9 cellular contexts compared by ENCODE assay signal in genomic region chr5:132500244-132500930, GRCh38. TPM values are rescaled to one million over a fixed set of nuclear protein-coding genes. Genes with fewer than 3 reads are reported as not detected.
DNase-seq lines count a peak whose midpoint lies in the region; ATAC-seq, FAIRE-seq and TF ChIP-seq lines count a peak whose summit lies in the region.
"Had no signal": no experiment of that assay in that cellular context is flagged by ENCODE, and none has a peak within 500 bp of the region (broad histone marks: within the 10 kb centered on the region; RNA-seq: fewer than 3 reads in every experiment).

No MANE protein-coding gene starts in this region.

- H3K9ac ChIP-seq in K562 (ENCODE audit: insufficient read depth in 1 of 2, low read depth in 2 of 2, low read length in 2 of 2) = peak overlapping the region in 1 of 2 experiments; percentile 5; a peak in 1 of 4 replicates

- peak; percentile 0 for DNase-seq in AG08396 (ENCODE audit: low spot score)
- DNase-seq in K562 (ENCODE audit: extremely low read depth in 1 of 4, low spot score in 3 of 4) = no peak
- DNase-seq in naive B cell = no peak
- DNase-seq in NK-92 (lab: John Stamatoyannopoulos, UW; ENCODE audit: unreplicated experiment) = no peak
- no peak for DNase-seq in GM10248 (ENCODE audit: extremely low spot score)
- DNase-seq in ACHN = no peak

- no peaks in the 10 kb centered on the region for H3K27me3 Mint-ChIP-seq in naive B cell

- intact Hi-C loops in K562 (cut with micrococcal nuclease) = loop anchor here (2.0 kb wide), 2 partner anchors 262 to 320 kb away; no protein-coding TSS in a partner anchor

- in situ Hi-C loops in K562 (cut with MboI) (no loop called here), ACHN (cut with HindIII; ENCODE audit: low pct_ligation_motif_present, low pct_unique_long_range_greater_than_20kb, low sequenced_read_pairs) (no loop called here)

- FAIRE-seq in K562 (lab: Jason Lieb, UNC) = no peak
- FAIRE-seq: D721Med had no signal

- H3K27ac Mint-ChIP-seq in naive B cell = peak overlapping the region; percentile 54 to 95 (median 80)

- CTCF ChIA-PET in HEK293 (lab: Yijun Ruan, JAX) (interaction anchor here (0.6 to 7.7 kb wide), 36 partner anchors 8 to 435 kb away, joined by 3 to 140 read pairs (median 4); partner anchors contain the start of gene SLC22A4), K562 (lab: Yijun Ruan, JAX; ENCODE audit: low intra/inter-chr PET ratio) (interaction anchor here (1.1 to 3.5 kb wide), 5 partner anchors 81 to 435 kb away, joined by 5 to 79 read pairs (median 10); partner anchors contain the start of gene SLC22A5), GM10248 (lab: Yijun Ruan, JAX) (interaction anchor here (0.7 to 13.1 kb wide), 58 partner anchors 10 to 418 kb away, joined by 3 to 255 read pairs (median 4); partner anchors contain the start of gene IRF1)

- H3K4me3 ChIP-seq in HEK293 (ENCODE audit: low read depth, low read length) (no peak overlapping the region), K562 (no peak overlapping the region)

- H3K36me3 Mint-ChIP-seq in naive B cell = no peaks in the 10 kb centered on the region

- H3K9me3 ChIP-seq in HEK293 (ENCODE audit: control insufficient read depth, insufficient read depth, low read depth, low read length) (no peaks in the 10 kb centered on the region), K562 (replicated peaks; ENCODE audit: control insufficient read depth, insufficient read depth, low read depth, low read length) (no peaks in the 10 kb centered on the region)

- H3K9me1 ChIP-seq in K562 (ENCODE audit: control insufficient read depth, insufficient read depth, low read length) = no peaks in the 10 kb centered on the region

- no peaks in the 10 kb centered on the region for H3K36me3 ChIP-seq in HEK293 (ENCODE audit: control insufficient read depth in 2 of 2, insufficient read depth in 1 of 2, low read length in 2 of 2)
- no peaks in the 10 kb centered on the region for H3K36me3 ChIP-seq in K562 (ENCODE audit: control insufficient read depth, insufficient read depth, low read length)

- H2AFZ ChIP-seq in K562 (ENCODE audit: low read depth, low read length) = no peak overlapping the region

- no TSS peak for BruUV-seq in K562 (replicated peaks; lab: Mats Ljungman, UMichigan)

- no peaks in the 10 kb centered on the region for H4K20me1 ChIP-seq in K562 (replicated peaks; ENCODE audit: control insufficient read depth, insufficient read depth, low read length)

- no peak overlapping the region for H3K27ac ChIP-seq in HEK293 (ENCODE audit: extremely low read depth, low read depth, low read length)
- no peak overlapping the region for H3K27ac ChIP-seq in K562 (ENCODE audit: extremely low read depth, low read depth, low read length)

- TF ChIP-seq EP300 in K562 (IDR thresholded peaks at IDR 0.05; ENCODE audit: low read length) = no peak

- H3K4me1 ChIP-seq in HEK293 (ENCODE audit: control insufficient read depth, insufficient read depth, low read length) (peaks cover 2% of the 10 kb centered on the region), K562 (replicated peaks in 1 of 2; ENCODE audit: control insufficient read depth in 2 of 2, insufficient read depth in 2 of 2, low read length in 2 of 2) (peaks cover 25 to 43% of the 10 kb centered on the region in 2 experiments; a peak in 4 of 5 replicates)

- no peak for TF ChIP-seq POLR2A in K562 (conservative IDR thresholded peaks at IDR 0.05)

- WGBS in K562 (ENCODE audit: insufficient coverage, low coverage, missing lambda C conversion rate) = 74% methylated on average over 6 of the region's 6 CpGs

- peak overlapping the region in 2 of 8 donors; percentile 10 to 39 for H3K4me3 Mint-ChIP-seq in naive B cell

- TF ChIP-seq CTCF in HEK293 (tag by site-specific recombination; IDR thresholded peaks at IDR 0.05) (no peak), K562 (IDR thresholded peaks at IDR 0.05 in 2 of 3, conservative IDR thresholded peaks at IDR 0.05 in 1 of 3; ENCODE audit: insufficient read depth in 2 of 3, low read depth in 1 of 3, low read length in 3 of 3) (0 out of 6 replicates have a peak, but pooled peaks of 1 of the 3 experiments have one; percentile 4), GM10248 (IDR thresholded peaks at IDR 0.05; ENCODE audit: control extremely low read depth, extremely low read depth, low read depth, missing control alignments) (no peak)

- no peaks in the 10 kb centered on the region for H3K9me3 Mint-ChIP-seq in naive B cell

- no peaks in the 10 kb centered on the region for H3K79me2 ChIP-seq in K562 (ENCODE audit: control insufficient read depth, insufficient read depth, low read length)

- no peak for TF ChIP-seq RAD21 in K562 (CRISPR knock-in tag; conservative IDR thresholded peaks at IDR 0.05 in 1 of 2, IDR thresholded peaks at IDR 0.05 in 1 of 2)

- POLR2A ChIA-PET in HEK293 (lab: Yijun Ruan, JAX) = interaction anchor here (0.8 to 1.5 kb wide), 4 partner anchors 10 to 277 kb away, joined by 3 to 11 read pairs (median 4); partner anchors contain the start of gene IRF1
- POLR2A ChIA-PET in K562 (lab: Yijun Ruan, JAX) = interaction anchor here (0.6 to 1.5 kb wide), 7 partner anchors 10 to 295 kb away, joined by 3 to 4 read pairs (median 3); partner anchors contain the start of gene IRF1
- POLR2A ChIA-PET in GM10248 (lab: Yijun Ruan, JAX) = interaction anchor here (0.5 to 2.4 kb wide), 2 partner anchors 10 to 24 kb away, joined by 3 to 24 read pairs; partner anchors contain the start of gene IRF1

- H3K4me2 ChIP-seq in K562 (ENCODE audit: insufficient read depth, low read length) = no peak overlapping the region

- no peaks in the 10 kb centered on the region for H3K27me3 ChIP-seq in K562 (ENCODE audit: control insufficient read depth in 2 of 2, insufficient read depth in 2 of 2, low read length in 2 of 2)

- H3K4me1 Mint-ChIP-seq in naive B cell = peaks cover 28 to 46% (median 34%) of the 10 kb centered on the region in 3 donors

- ATAC-seq in K562 (no peak), naive B cell (ENCODE audit: low read depth in 2 of 2) (no peak), HG03442 (IDR thresholded peaks at IDR 0.05; ENCODE audit: unreplicated experiment) (no peak)

RNA-seq across cellular contexts. Expression of gene IRF1, which starts 9.8 kb away (rescaled TPM):
- 28.2 and 57.3 TPM in 2 replicates for total RNA-seq in K562 (2011; cell fraction: chromatin; rRNA removed; ENCODE audit: low replicate concordance)
- 33.9 and 37.9 TPM in 2 replicates for total RNA-seq in K562 (2011; cell fraction: nucleolus; rRNA removed)
- 29.7 and 35.8 TPM in 2 replicates for total RNA-seq in K562 (2011; cell fraction: nucleoplasm; rRNA removed)
- total RNA-seq in K562 (2014; rRNA removed) = 3.0 and 4.4 TPM in 2 replicates
- total RNA-seq in K562 (2014; rRNA removed; fragmentation: Illumina TruSeq; extraction: Trizol) = 4.4 and 6.1 TPM in 2 replicates
- 7.4 and 8.2 TPM in 2 replicates for total RNA-seq in K562 (2015; rRNA removed; fragmentation: Illumina TruSeq; extraction: Trizol)
- 10.6 and 12.3 TPM in 2 replicates for total RNA-seq in K562 (2021)
- polyA plus RNA-seq in K562 (2011; rRNA removed) = 4.9 and 5.4 TPM in 2 replicates
- 3.6 and 5.0 TPM in 2 replicates for polyA plus RNA-seq in K562 (2011; cell fraction: cytosol; rRNA removed)
- polyA plus RNA-seq in K562 (2011; cell fraction: nucleus; rRNA removed) = 12.7 and 17.0 TPM in 2 replicates
- polyA plus RNA-seq in K562 (2012) = 7.0 and 22.7 TPM in 2 replicates
- 5.3 and 7.3 TPM in 2 replicates for polyA plus RNA-seq in K562 (2014; fragmentation: Illumina TruSeq; extraction: Trizol)
- polyA plus RNA-seq in K562 (2014; fragmentation: Nextera tagmentation; extraction: Ambion mirVana) = 1 to 10 TPM; 1.1 to 1.3 TPM
- 5.9 and 6.0 TPM in 2 replicates for polyA plus RNA-seq in K562 (2014; rRNA removed)
- 14.3 and 15.6 TPM in 2 replicates for polyA minus RNA-seq in K562 (2011; rRNA and poly(A)+ RNA removed)
- polyA minus RNA-seq in K562 (2011; cell fraction: cytosol; rRNA and poly(A)+ RNA removed) = 4.2 and 9.4 TPM in 2 replicates
- polyA minus RNA-seq in K562 (2011; cell fraction: nucleus; rRNA and poly(A)+ RNA removed) = 19.7 and 23.8 TPM in 2 replicates
- polyA plus RNA-seq in naive B cell (ENCODE audit: low read depth in 6 of 6) = 100 to 1,000 TPM; 228 to 332 (median 296) TPM

RNA-seq across cellular contexts. Expression of gene IL5, which starts 42.9 kb away (rescaled TPM):
- not detected in 2 replicates for total RNA-seq in K562 (2011; cell fraction: chromatin; rRNA removed; ENCODE audit: low replicate concordance)
- not detected in 2 replicates for total RNA-seq in K562 (2011; cell fraction: nucleolus; rRNA removed)
- total RNA-seq in K562 (2011; cell fraction: nucleoplasm; rRNA removed) = not detected in 2 replicates
- total RNA-seq in K562 (2014; rRNA removed) (not detected in 2 replicates), K562 (2014; rRNA removed; fragmentation: Illumina TruSeq; extraction: Trizol) (not detected in 2 replicates), K562 (2015; rRNA removed; fragmentation: Illumina TruSeq; extraction: Trizol) (not detected in 2 replicates), K562 (2021) (not detected in 2 replicates)
- polyA plus RNA-seq in K562 (2011; rRNA removed) (not detected in 2 replicates), K562 (2014; fragmentation: Illumina TruSeq; extraction: Trizol) (not detected in 2 replicates), K562 (2014; fragmentation: Nextera tagmentation; extraction: Ambion mirVana) (not detected), K562 (2014; rRNA removed) (0.15 and 0.44 TPM in 2 replicates), naive B cell (ENCODE audit: low read depth in 6 of 6) (not detected)
- not detected in 2 replicates for polyA plus RNA-seq in K562 (2011; cell fraction: cytosol; rRNA removed)
- polyA plus RNA-seq in K562 (2011; cell fraction: nucleus; rRNA removed) = not detected in 2 replicates
- polyA plus RNA-seq in K562 (2012) = not detected in 2 replicates
- not detected in 2 replicates for polyA minus RNA-seq in K562 (2011; rRNA and poly(A)+ RNA removed)
- not detected in 2 replicates for polyA minus RNA-seq in K562 (2011; cell fraction: cytosol; rRNA and poly(A)+ RNA removed)
- polyA minus RNA-seq in K562 (2011; cell fraction: nucleus; rRNA and poly(A)+ RNA removed) = not detected in 2 replicates

RNA-seq across cellular contexts. Expression of gene RAD50, which starts 56.4 kb away (rescaled TPM):
- 20.6 and 112 TPM in 2 replicates for total RNA-seq in K562 (2011; cell fraction: chromatin; rRNA removed; ENCODE audit: low replicate concordance)
- 12.8 and 17.9 TPM in 2 replicates for total RNA-seq in K562 (2011; cell fraction: nucleolus; rRNA removed)
- total RNA-seq in K562 (2011; cell fraction: nucleoplasm; rRNA removed) = 35.8 and 50.8 TPM in 2 replicates
- total RNA-seq in K562 (2014; rRNA removed) (30.7 and 31.6 TPM in 2 replicates), K562 (2014; rRNA removed; fragmentation: Illumina TruSeq; extraction: Trizol) (60.5 and 71.2 TPM in 2 replicates), K562 (2015; rRNA removed; fragmentation: Illumina TruSeq; extraction: Trizol) (66.0 and 74.2 TPM in 2 replicates), K562 (2021) (46.9 and 54.5 TPM in 2 replicates)
- polyA plus RNA-seq in K562 (2011; rRNA removed) (41.7 and 44.1 TPM in 2 replicates), K562 (2014; fragmentation: Illumina TruSeq; extraction: Trizol) (52.4 and 54.4 TPM in 2 replicates), K562 (2014; fragmentation: Nextera tagmentation; extraction: Ambion mirVana) (10 to 100 TPM; 15.3 to 18.0 TPM), K562 (2014; rRNA removed) (35.6 and 39.5 TPM in 2 replicates), naive B cell (ENCODE audit: low read depth in 6 of 6) (10 to 100 TPM; 10.1 to 33.5 (median 19.9) TPM)
- polyA plus RNA-seq in K562 (2011; cell fraction: cytosol; rRNA removed) = 6.1 and 17.2 TPM in 2 replicates
- 42.9 and 70.5 TPM in 2 replicates for polyA plus RNA-seq in K562 (2011; cell fraction: nucleus; rRNA removed)
- 32.0 and 35.3 TPM in 2 replicates for polyA plus RNA-seq in K562 (2012)
- polyA minus RNA-seq in K562 (2011; rRNA and poly(A)+ RNA removed) = 128 and 144 TPM in 2 replicates
- 29.1 and 30.0 TPM in 2 replicates for polyA minus RNA-seq in K562 (2011; cell fraction: cytosol; rRNA and poly(A)+ RNA removed)
- polyA minus RNA-seq in K562 (2011; cell fraction: nucleus; rRNA and poly(A)+ RNA removed) = 38.4 and 64.6 TPM in 2 replicates

Comparison
In these comparisons a context has a peak if more than half of its experiments do, and no peak if none do; other contexts are left out.
1. RNA of gene IRF1, which starts 9.8 kb away (polyA plus RNA-seq): 228 to 332 TPM in naive B cell; 1.1 to 22.7 TPM in K562; every median in the first group is over 4 times any median in the second.